In genomic region chr7:38182450-38182849, GRCh38 we compare ENCODE assay signal across 31 cellular contexts.
"Had no signal": no experiment of that assay in that cellular context is flagged by ENCODE, and none has a peak within 500 bp of the region (broad histone marks: within the 10 kb centered on the region; RNA-seq: fewer than 3 reads in every experiment).

No MANE protein-coding gene starts in this region.

- DNase-seq: activated CD4-positive, alpha-beta memory T cell treated with anti-CD3 and anti-CD28 coated beads, Interleukin-2, amount 10 ng/mL, durations not matched to agents 7 days and 5 days; activated CD4-positive, alpha-beta T cell treated with anti-CD3 and anti-CD28 coated beads for 1 hour; activated CD4-positive, alpha-beta T cell treated with anti-CD3 and anti-CD28 coated beads for 4 hours; activated CD4-positive, alpha-beta T cell treated with anti-CD3 and anti-CD28 coated beads, Interleukin-2, amount 10 ng/mL, durations not matched to agents 7 days and 5 days; activated CD4-positive, alpha-beta T cell treated with anti-CD3 and anti-CD28 coated beads, Interleukin-2, amount 50 U/mL, for 4 hours; activated CD8-positive, alpha-beta memory T cell treated with anti-CD3 and anti-CD28 coated beads for 24 hours; activated effector memory CD4-positive, alpha-beta T cell treated with Interleukin-2 at 50 U/mL for 16 hours; activated gamma-delta T cell treated with Interleukin-2 at 50 U/mL for 16 hours; activated naive CD4-positive, alpha-beta T cell treated with anti-CD3 and anti-CD28 coated beads, Interleukin-2, amount 50 U/mL, for 16 hours; activated naive CD4-positive, alpha-beta T cell treated with Interleukin-2 at 50 U/mL for 16 hours; activated T-cell treated with anti-CD3 and anti-CD28 coated beads, Interleukin-2, amount 50 U/mL, for 4 hours; adrenal gland; caudate nucleus; cortex of kidney; dermis blood vessel endothelial cell; effector CD4-positive, alpha-beta T cell; effector memory CD8-positive, alpha-beta T cell; esophagus squamous epithelium; foreskin melanocyte; heart right ventricle; T-helper 2 cell had no signal

- H3K9me3 ChIP-seq: adrenal gland, ascending aorta, breast epithelium, esophagus squamous epithelium, gastroesophageal sphincter, heart right ventricle had no signal

- ATAC-seq: activated T-cell treated with anti-CD3 and anti-CD28 coated beads, Interleukin-2, amount 50 U/mL, for 4 hours; activated T-helper 17 cell treated with anti-CD3 and anti-CD28 coated beads, Interleukin-2, amount 50 U/mL, for 72 hours; effector memory CD8-positive, alpha-beta T cell; gastroesophageal sphincter; heart right ventricle; WTC11 had no signal

- H3K4me3 Mint-ChIP-seq: activated CD4-positive, alpha-beta memory T cell treated with anti-CD3 and anti-CD28 coated beads, Interleukin-2, amount 10 ng/mL, durations not matched to agents 7 days and 5 days; activated CD4-positive, alpha-beta T cell treated with anti-CD3 and anti-CD28 coated beads, Interleukin-2, amount 10 ng/mL, durations not matched to agents 7 days and 5 days; activated naive CD8-positive, alpha-beta T cell; activated T-cell treated with anti-CD3 and anti-CD28 coated beads, Interleukin-2, amount 50 U/mL, for 4 hours; activated T-helper 17 cell treated with anti-CD3 and anti-CD28 coated beads, Interleukin-2, amount 50 U/mL, for 72 hours; effector memory CD8-positive, alpha-beta T cell; WTC11 had no signal

- H3K27me3 Mint-ChIP-seq: activated CD4-positive, alpha-beta memory T cell treated with anti-CD3 and anti-CD28 coated beads, Interleukin-2, amount 10 ng/mL, durations not matched to agents 7 days and 5 days; activated CD4-positive, alpha-beta T cell treated with anti-CD3 and anti-CD28 coated beads, Interleukin-2, amount 10 ng/mL, durations not matched to agents 7 days and 5 days; activated naive CD8-positive, alpha-beta T cell; activated T-helper 17 cell treated with anti-CD3 and anti-CD28 coated beads, Interleukin-2, amount 50 U/mL, for 72 hours; effector memory CD8-positive, alpha-beta T cell had no signal

- FAIRE-seq: colon, TTC549 had no signal

- H3K27ac ChIP-seq: adrenal gland, ascending aorta, breast epithelium, epithelial cell of prostate, esophagus squamous epithelium, gastroesophageal sphincter, VCaP had no signal

- H3K4me3 ChIP-seq: adrenal gland, ascending aorta, breast epithelium, esophagus squamous epithelium, gastroesophageal sphincter, heart right ventricle had no signal

- H3K27ac Mint-ChIP-seq: activated CD4-positive, alpha-beta memory T cell treated with anti-CD3 and anti-CD28 coated beads, Interleukin-2, amount 10 ng/mL, durations not matched to agents 7 days and 5 days; activated CD4-positive, alpha-beta T cell treated with anti-CD3 and anti-CD28 coated beads, Interleukin-2, amount 10 ng/mL, durations not matched to agents 7 days and 5 days; activated T-helper 17 cell treated with anti-CD3 and anti-CD28 coated beads, Interleukin-2, amount 50 U/mL, for 72 hours; effector memory CD8-positive, alpha-beta T cell; WTC11 had no signal

- H3K36me3 ChIP-seq: adrenal gland, ascending aorta, breast epithelium, esophagus squamous epithelium, gastroesophageal sphincter had no signal

- H3K27me3 ChIP-seq: adrenal gland, ascending aorta, breast epithelium, esophagus squamous epithelium, gastroesophageal sphincter, heart right ventricle had no signal

- H3K9me3 Mint-ChIP-seq: activated T-helper 17 cell treated with anti-CD3 and anti-CD28 coated beads, Interleukin-2, amount 50 U/mL, for 72 hours; WTC11 had no signal
